In genomic region chr1:209565759-209566678, GRCh38 we compare ENCODE assay signal across 8 cellular contexts. TPM values are rescaled to one million over a fixed set of nuclear protein-coding genes. Genes with fewer than 3 reads are reported as not detected.
A peak's percentile ranks its signal among the peaks of the same experiment; 100 is the strongest.
DNase-seq lines count a peak whose midpoint lies in the region; ATAC-seq and TF ChIP-seq lines count a peak whose summit lies in the region.

No MANE protein-coding gene starts in this region.

- H3K36me3 ChIP-seq in H7 (replicated peaks; ENCODE audit: control insufficient read depth, insufficient read depth, low read length) (no peaks in the 10 kb centered on the region), MG63 (no peaks in the 10 kb centered on the region), upper lobe of left lung (no peaks in the 10 kb centered on the region)

- DNase-seq in ELR (ENCODE audit: low read depth) (peak; percentile 90), H7 (peak; percentile 65), MG63 (peak; percentile 60), SHP77 treated with DMSO at 0.1 percent for 48 hours (lab: John Stamatoyannopoulos, UW) (peak; percentile 47), glomerular visceral epithelial cell (ENCODE audit: extremely low spot score) (peak; percentile 85), pons (ENCODE audit: low spot score) (peak; percentile 92), upper lobe of left lung (peak in 1 of 2 donors; percentile 79)
- peak; percentile 87 for DNase-seq in activated effector memory CD4-positive, alpha-beta T cell treated with anti-CD3 and anti-CD28 coated beads, Interleukin-2, amount 50 U/mL, for 16 hours

- TF ChIP-seq EP300 in upper lobe of left lung (IDR thresholded peaks at IDR 0.05), result no peak

- no peak overlapping the region for H3K27ac ChIP-seq in upper lobe of left lung

- ATAC-seq in upper lobe of left lung (ENCODE audit: low FRiP score in 2 of 2), result peak; percentile 82 to 89

- H3K4me3 ChIP-seq in H7 (ENCODE audit: insufficient read depth, low read depth, low read length) (no peak overlapping the region), MG63 (no peak overlapping the region), upper lobe of left lung (no peak overlapping the region)

- H3K27me3 ChIP-seq in H7 (ENCODE audit: control insufficient read depth, insufficient read depth, low read length) (peaks cover 6% of the 10 kb centered on the region; the same call in 1 of the 2 replicates), MG63 (peaks cover 23% of the 10 kb centered on the region), upper lobe of left lung (no peaks in the 10 kb centered on the region)

- H3K9me3 ChIP-seq in MG63, result no peaks in the 10 kb centered on the region; the same call in 1 of the 2 replicates
- no peaks in the 10 kb centered on the region for H3K9me3 ChIP-seq in upper lobe of left lung

- peak; percentile 46 to 77 (median 66) for TF ChIP-seq CTCF in upper lobe of left lung (IDR thresholded peaks at IDR 0.05)

- 35 to 36% methylated on average over 15 of the region's 15 CpGs for WGBS in upper lobe of left lung, 2 donors

- H3K4me1 ChIP-seq in upper lobe of left lung, result no peaks in the 10 kb centered on the region

- TF ChIP-seq POLR2A in upper lobe of left lung (IDR thresholded peaks at IDR 0.05), result no peak

RNA-seq across cellular contexts. Expression of gene CAMK1G, which starts 17.5 kb away (rescaled TPM):
- total RNA-seq in H7 (2014; rRNA removed; shearing (Covaris generic)), result 0.45 and 0.63 TPM in 2 replicates
- not detected in 2 replicates for total RNA-seq in MG63 (2014; rRNA removed; shearing (Covaris generic); ENCODE audit: low replicate concordance)
- under 1 TPM in 3 of 6 donors, not detected in 3; 0.20 to 0.46 (median 0.30) TPM for total RNA-seq in upper lobe of left lung
